In genomic region chr3:177345049-177345972, GRCh38 we compare ENCODE assay signal across 8 cellular contexts.
DNase-seq lines count a peak whose midpoint lies in the region; ATAC-seq and TF ChIP-seq lines count a peak whose summit lies in the region.

No MANE protein-coding gene starts in this region.

- no peaks in the 10 kb centered on the region for H3K27me3 ChIP-seq in left lung

- TF ChIP-seq CTCF in left lung (IDR thresholded peaks at IDR 0.05), result no peak

- intact Hi-C loops in left lung (cut with DNase I), result no loop called here

- peaks cover 7 to 29% of the 10 kb centered on the region in 2 donors for H3K4me1 ChIP-seq in left lung

- ATAC-seq in GM18499 (IDR thresholded peaks at IDR 0.05; ENCODE audit: insufficient read depth, unreplicated experiment), result peak; percentile 89
- ATAC-seq in HG02938 (IDR thresholded peaks at IDR 0.05; ENCODE audit: unreplicated experiment), result peak; percentile 80
- peak; percentile 98 for ATAC-seq in left lung

- no peaks in the 10 kb centered on the region for H3K36me3 ChIP-seq in left lung

- H3K9me3 ChIP-seq in left lung, result no peaks in the 10 kb centered on the region

- DNase-seq in NCI-H2196 (lab: John Stamatoyannopoulos, UW; ENCODE audit: unreplicated experiment) (peak; percentile 97), left lung (peak; percentile 85 to 89), NCI-H2171 treated with DMSO at 0.1 percent for 48 hours (lab: John Stamatoyannopoulos, UW) (no peak)
- DNase-seq in activated CD4-positive, alpha-beta T cell treated with anti-CD3 and anti-CD28 coated beads for 24 hours (ENCODE audit: low read depth in 2 of 2), result peak; percentile 19 to 59
- peak; percentile 56 for DNase-seq in stimulated activated CD4-positive, alpha-beta T cell treated with anti-CD3 and anti-CD28 coated beads, Interleukin-4, amount 100 ng/mL, for 1 hour

- no peak overlapping the region for H3K4me3 ChIP-seq in left lung

- H3K27ac ChIP-seq in cingulate gyrus (ENCODE audit: low read depth, low read length) (peak overlapping the region; percentile 73), left lung (peak overlapping the region; percentile 85 to 92)
